ENCODE assay signal across 10 cellular contexts in genomic region chr5:157476699-157477408, GRCh38. TPM values are rescaled to one million over a fixed set of nuclear protein-coding genes. Genes with fewer than 3 reads are reported as not detected.
DNase-seq lines count a peak whose midpoint lies in the region; ATAC-seq and TF ChIP-seq lines count a peak whose summit lies in the region.
"Had no signal": no experiment of that assay in that cellular context is flagged by ENCODE, and none has a peak within 500 bp of the region (broad histone marks: within the 10 kb centered on the region; RNA-seq: fewer than 3 reads in every experiment).

No MANE protein-coding gene starts in this region.

- no peak overlapping the region for H3K4me3 ChIP-seq in HCT116 (replicated peaks in 1 of 2; ENCODE audit: low read depth in 1 of 2, low read length in 2 of 2)
- H3K4me3 ChIP-seq in foreskin fibroblast (ENCODE audit: low read depth in 1 of 2, low read length in 2 of 2), result no peak overlapping the region
- H3K4me3 ChIP-seq: BLaER1 had no signal

- no peak overlapping the region for H3K4me3 Mint-ChIP-seq in WTC11

- DNase-seq in DMS153 (lab: John Stamatoyannopoulos, UW) (peak; percentile 31), DMS153 treated with DMSO at 0.1 percent for 48 hours (lab: John Stamatoyannopoulos, UW; ENCODE audit: unreplicated experiment) (no peak), HCT116 (ENCODE audit: low read depth, low spot score) (peak; percentile 45), NCI-H2107 (lab: John Stamatoyannopoulos, UW) (peak; percentile 17), WTC11 (ENCODE audit: low spot score) (peak; percentile 30), foreskin fibroblast (peak; percentile 58 to 85), non-pigmented ciliary epithelial cell (ENCODE audit: low read depth) (peak; percentile 24)

- intact Hi-C loops in HCT116 (cut with micrococcal nuclease), result loop anchor here (1.0 to 10.0 kb wide), 7 partner anchors 44 to 330 kb away; no protein-coding TSS in a partner anchor

- BruUV-seq in HCT116 (replicated peaks; lab: Mats Ljungman, UMichigan), result no TSS peak

- no peak overlapping the region for H3K27ac Mint-ChIP-seq in WTC11

- no peaks in the 10 kb centered on the region for H3K9me3 ChIP-seq in HCT116 (ENCODE audit: control insufficient read depth in 1 of 2, insufficient read depth in 1 of 2, low read depth in 1 of 2, low read length in 2 of 2)
- H3K9me3 ChIP-seq: BLaER1 had no signal

- H2AFZ ChIP-seq in HCT116 (ENCODE audit: low read depth, low read length, poor library complexity, severe bottlenecking), result no peak overlapping the region

- peaks cover 0 to 9% of the 10 kb centered on the region in 2 experiments; a peak in 2 of 4 replicates for H3K36me3 ChIP-seq in HCT116 (ENCODE audit: control insufficient read depth in 1 of 2, insufficient read depth in 2 of 2, low read length in 2 of 2)

- H3K4me1 Mint-ChIP-seq in WTC11, result peaks cover 20% of the 10 kb centered on the region

- POLR2A ChIA-PET in HCT116 (lab: Charles Lee) (no interaction called here), WTC11 (lab: Charles Lee) (interaction anchor here (0.7 kb wide), 1 partner anchor 19 kb away, joined by 7 read pairs; no protein-coding TSS in a partner anchor)

- no peak overlapping the region for H3K9ac ChIP-seq in HCT116 (ENCODE audit: low read length)
- H3K9ac ChIP-seq: BLaER1 had no signal

- H3K79me2 ChIP-seq in HCT116 (ENCODE audit: insufficient read depth, low read length), result no peaks in the 10 kb centered on the region

- RAD21 ChIA-PET in HCT116 (lab: Charles Lee; ENCODE audit: low non-redundant PET in 1 of 2, low total read pairs in 2 of 2, uncharacterized antibody in 2 of 2, unreplicated experiment in 2 of 2), result interaction anchor here in 1 of 2 experiments (0.7 kb wide), 1 partner anchor 269 kb away, joined by 4 read pairs; no protein-coding TSS in a partner anchor

- ATAC-seq in HCT116 (peak; percentile 90), WTC11 (peak; percentile 71), GM21423 (IDR thresholded peaks at IDR 0.05; ENCODE audit: unreplicated experiment) (no peak)

- TF ChIP-seq RAD21 in HCT116 (IDR thresholded peaks at IDR 0.05; ENCODE audit: low read depth), result peak; percentile 95

- no peak for TF ChIP-seq POLR2A in HCT116 (IDR thresholded peaks at IDR 0.05; ENCODE audit: borderline replicate concordance, extremely low read depth, insufficient read depth, insufficient read length)

- H3K27me3 ChIP-seq in HCT116 (ENCODE audit: insufficient read depth, low read length), result no peaks in the 10 kb centered on the region
- H3K27me3 ChIP-seq: BLaER1 had no signal

- H3K9me3 Mint-ChIP-seq in WTC11, result no peaks in the 10 kb centered on the region

- no peaks in the 10 kb centered on the region for H3K9me2 ChIP-seq in HCT116 (ENCODE audit: insufficient read depth)

- CTCF ChIA-PET in HCT116 (lab: Charles Lee), result interaction anchor here (1.4 to 2.2 kb wide), 3 partner anchors 45 to 149 kb away, joined by 6 to 7 read pairs (median 6); no protein-coding TSS in a partner anchor
- CTCF ChIA-PET in WTC11 (lab: Charles Lee), result interaction anchor here (0.6 to 1.5 kb wide), 4 partner anchors 33 to 149 kb away, joined by 3 to 6 read pairs (median 4); no protein-coding TSS in a partner anchor

- H4K20me1 ChIP-seq in HCT116 (ENCODE audit: insufficient read depth), result no peaks in the 10 kb centered on the region
- H4K20me1 ChIP-seq: BLaER1 had no signal

- H3K27ac ChIP-seq in HCT116 (ENCODE audit: low read depth, low read length), result no peak overlapping the region
- H3K27ac ChIP-seq: BLaER1 had no signal

- TF ChIP-seq CTCF in HCT116 (IDR thresholded peaks at IDR 0.05 in 2 of 3, conservative IDR thresholded peaks at IDR 0.05 in 1 of 3; ENCODE audit: borderline replicate concordance in 1 of 3, insufficient read depth in 1 of 3, low read depth in 2 of 3, low read length in 2 of 3), result peak; percentile 79 to 93 (median 92)
- TF ChIP-seq CTCF in WTC11 (IDR thresholded peaks at IDR 0.05), result peak; percentile 39
- peak; percentile 79 for TF ChIP-seq CTCF in foreskin fibroblast (IDR thresholded peaks at IDR 0.05; ENCODE audit: low read depth, low read length)

- no peaks in the 10 kb centered on the region for H3K4me1 ChIP-seq in HCT116 (ENCODE audit: control insufficient read depth in 1 of 2, insufficient read depth in 2 of 2, low read length in 2 of 2)

- no peaks in the 10 kb centered on the region for H3K27me3 Mint-ChIP-seq in WTC11 (ENCODE audit: low read depth)

- H3K4me2 ChIP-seq in HCT116 (ENCODE audit: low read length), result no peak overlapping the region

- H3K36me3 Mint-ChIP-seq in WTC11, result no peaks in the 10 kb centered on the region

TF ChIP-seq in HCT116, 20 proteins besides CTCF, POLR2A, EP300 and RAD21:
- TF ChIP-seq JUND (IDR thresholded peaks at IDR 0.05), result no peak
- no peak for TF ChIP-seq REST (IDR thresholded peaks at IDR 0.05; ENCODE audit: low read depth)
- no peak for TF ChIP-seq ELF1 (IDR thresholded peaks at IDR 0.05; ENCODE audit: borderline replicate concordance, low read depth)
- no peak for TF ChIP-seq ZFX (IDR thresholded peaks at IDR 0.05)
- no peak for TF ChIP-seq SRF (IDR thresholded peaks at IDR 0.05; ENCODE audit: low read depth)
- no peak for TF ChIP-seq CEBPB (IDR thresholded peaks at IDR 0.05; ENCODE audit: low read depth)
- TF ChIP-seq, protein P1, sequence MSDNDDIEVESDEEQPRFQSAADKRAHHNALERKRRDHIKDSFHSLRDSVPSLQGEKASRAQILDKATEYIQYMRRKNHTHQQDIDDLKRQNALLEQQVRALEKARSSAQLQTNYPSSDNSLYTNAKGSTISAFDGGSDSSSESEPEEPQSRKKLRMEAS (IDR thresholded peaks at IDR 0.05), result no peak

TF ChIP-seq in WTC11, 78 proteins besides CTCF, POLR2A, EP300 and RAD21:
- no peak for TF ChIP-seq RELA (CRISPR knock-in tag; IDR thresholded peaks at IDR 0.05; ENCODE audit: borderline replicate concordance)
- TF ChIP-seq ETV6 (CRISPR knock-in tag; IDR thresholded peaks at IDR 0.05), result no peak
- no peak for TF ChIP-seq EMX1 (CRISPR knock-in tag; IDR thresholded peaks at IDR 0.05)
- no peak for TF ChIP-seq SP1 (CRISPR knock-in tag; conservative IDR thresholded peaks at IDR 0.05)
- no peak for TF ChIP-seq NFATC4 (CRISPR knock-in tag; IDR thresholded peaks at IDR 0.05)
- no peak for TF ChIP-seq ZNF512 (CRISPR knock-in tag; IDR thresholded peaks at IDR 0.05; ENCODE audit: borderline replicate concordance)
- TF ChIP-seq, protein P2, sequence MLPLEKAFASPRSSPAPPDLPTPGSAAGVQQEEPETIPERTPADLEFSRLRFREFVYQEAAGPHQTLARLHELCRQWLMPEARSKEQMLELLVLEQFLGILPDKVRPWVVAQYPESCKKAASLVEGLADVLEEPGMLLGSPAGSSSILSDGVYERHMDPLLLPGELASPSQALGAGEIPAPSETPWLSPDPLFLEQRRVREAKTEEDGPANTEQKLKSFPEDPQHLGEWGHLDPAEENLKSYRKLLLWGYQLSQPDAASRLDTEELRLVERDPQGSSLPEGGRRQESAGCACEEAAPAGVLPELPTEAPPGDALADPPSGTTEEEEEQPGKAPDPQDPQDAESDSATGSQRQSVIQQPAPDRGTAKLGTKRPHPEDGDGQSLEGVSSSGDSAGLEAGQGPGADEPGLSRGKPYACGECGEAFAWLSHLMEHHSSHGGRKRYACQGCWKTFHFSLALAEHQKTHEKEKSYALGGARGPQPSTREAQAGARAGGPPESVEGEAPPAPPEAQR (CRISPR knock-in tag; IDR thresholded peaks at IDR 0.05), result no peak

RNA-seq across cellular contexts. Expression of gene NIPAL4, which starts 16.8 kb away (rescaled TPM):
- total RNA-seq in HCT116 (2021; ENCODE audit: unreplicated experiment), result 0.12 TPM
- polyA plus RNA-seq in HCT116 (2012), result 0.05 and 0.09 TPM in 2 replicates
- total RNA-seq in WTC11 (2021), result 0.11 TPM in 1 of 3 replicates, not detected in the others
- total RNA-seq: temporal lobe had no signal

Comparison
In these comparisons a context has a peak if more than half of its experiments do, and no peak if none do; other contexts are left out.
1. CTCF ChIP-seq: peak in every context shown above with its lines; median percentile 92 in HCT116; 79 in foreskin fibroblast; 39 in WTC11.